In the genomic region with DNA sequence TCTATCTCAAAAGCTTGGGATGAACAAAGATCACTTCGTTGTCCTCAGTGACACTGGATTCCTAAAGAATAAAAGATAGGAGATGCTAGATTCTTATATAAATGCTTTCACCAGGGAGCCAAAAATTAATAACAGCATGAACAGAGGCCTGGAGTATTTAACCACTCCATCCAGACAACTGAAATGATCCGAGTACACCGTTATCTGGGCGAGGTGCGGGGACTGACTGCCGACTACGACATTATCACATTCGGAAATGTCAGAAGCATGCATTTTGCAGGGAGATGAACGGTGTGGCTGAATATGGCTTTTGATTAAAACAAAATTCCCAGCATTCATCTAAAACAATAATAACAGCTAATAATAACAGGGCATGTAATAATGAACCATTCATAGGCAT, we compare ENCODE assay signal across 20 cellular contexts. TPM values are rescaled to one million over a fixed set of nuclear protein-coding genes. Genes with fewer than 3 reads are reported as not detected.
"Had no signal": no experiment of that assay in that cellular context is flagged by ENCODE, and none has a peak within 500 bp of the region (broad histone marks: within the 10 kb centered on the region; RNA-seq: fewer than 3 reads in every experiment).

No MANE protein-coding gene starts in this region.

- H3K4me3 Mint-ChIP-seq: endodermal cell, naive B cell, nephron had no signal

- H3K27me3 ChIP-seq: foreskin keratinocyte, upper lobe of left lung, uterus had no signal

- DNase-seq: effector CD4-positive, alpha-beta T cell; endodermal cell; erythroblast; foreskin keratinocyte; immature natural killer cell; left cardiac atrium; left ventricle myocardium inferior; mesendoderm; naive B cell; right cardiac atrium; small intestine; stimulated activated CD4-positive, alpha-beta T cell treated with anti-CD3 and anti-CD28 coated beads, Interleukin-2, amount 100 ng/mL, for 48 hours; stimulated activated naive CD8-positive, alpha-beta T cell treated with anti-CD3 and anti-CD28 coated beads, Interleukin-15, Interleukin-2, amounts not matched to agents 100 U/mL and 50 U/mL, for 24 hours; tibial artery; upper lobe of left lung; uterus had no signal

- H3K36me3 ChIP-seq: left ventricle myocardium inferior, neutrophil, tibial artery, upper lobe of left lung, uterus had no signal

- ATAC-seq: foreskin keratinocyte; left cardiac atrium; right cardiac atrium; stimulated activated naive CD8-positive, alpha-beta T cell treated with anti-CD3 and anti-CD28 coated beads, Interleukin-15, Interleukin-2, amounts not matched to agents 100 U/mL and 50 U/mL, for 24 hours had no signal

- H3K9me3 ChIP-seq: neutrophil, uterus had no signal

- H3K4me1 ChIP-seq: uterus had no signal

- H3K27ac Mint-ChIP-seq: endodermal cell, nephron had no signal

- H3K27ac ChIP-seq: coronary artery, foreskin keratinocyte, left ventricle myocardium inferior, neutrophil, tibial artery, upper lobe of left lung, uterus had no signal

- H3K9me3 Mint-ChIP-seq: immature natural killer cell had no signal

- H3K36me3 Mint-ChIP-seq: immature natural killer cell, naive B cell had no signal

- H3K4me3 ChIP-seq: coronary artery, left ventricle myocardium inferior, lung, tibial artery, upper lobe of left lung, uterus had no signal

RNA-seq across cellular contexts. Expression of a gene that starts 56.6 kb away (rescaled TPM):
- polyA plus RNA-seq: immature natural killer cell had no signal
